ENCODE assay signal across 10 cellular contexts in the genomic region with DNA sequence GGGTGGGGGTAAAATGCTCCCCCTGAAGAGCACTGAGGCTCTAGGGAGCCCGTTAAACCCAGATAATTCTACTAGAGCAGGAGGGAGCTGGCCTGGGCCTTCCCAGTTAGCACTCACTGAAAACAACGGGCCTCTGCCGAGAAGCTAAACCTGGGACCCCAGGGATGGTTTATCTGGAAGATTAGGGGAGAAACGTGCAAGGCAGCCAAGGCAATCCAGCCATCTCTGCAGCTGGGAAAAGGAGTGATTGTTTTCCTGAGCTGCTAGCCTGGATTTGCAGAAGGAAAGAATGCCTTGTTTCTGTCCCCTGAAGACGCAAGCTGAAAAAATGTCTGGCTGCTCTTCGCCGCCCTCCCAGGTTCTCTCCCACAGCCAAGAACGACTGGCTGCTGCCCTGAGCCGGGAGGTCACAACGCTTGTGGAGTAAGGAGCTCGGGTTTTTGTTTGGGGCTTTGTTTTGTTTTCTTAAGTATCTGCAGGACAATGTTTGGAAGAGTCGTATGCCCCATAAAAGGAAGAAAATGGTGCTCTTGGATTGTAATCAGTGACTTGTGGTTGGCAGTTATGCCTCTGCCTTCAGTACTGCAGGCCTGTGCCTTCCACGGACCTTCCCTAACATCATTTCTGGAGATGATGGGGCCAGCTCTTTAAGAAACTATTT. TPM values are rescaled to one million over a fixed set of nuclear protein-coding genes. Genes with fewer than 3 reads are reported as not detected.
A peak's percentile ranks its signal among the peaks of the same experiment; 100 is the strongest.
DNase-seq lines count a peak whose midpoint lies in the region; ATAC-seq and TF ChIP-seq lines count a peak whose summit lies in the region.
"Had no signal": no experiment of that assay in that cellular context is flagged by ENCODE, and none has a peak within 500 bp of the region (broad histone marks: within the 10 kb centered on the region; RNA-seq: fewer than 3 reads in every experiment).

No MANE protein-coding gene starts in this region.

- H3K14ac ChIP-seq in IMR-90 (replicated peaks; ENCODE audit: low read depth, low read length) = peak overlapping the region; percentile 99

- H2BK5ac ChIP-seq in IMR-90 (ENCODE audit: low read depth, low read length, poor library complexity, severe bottlenecking) = peak overlapping the region; percentile 96

- H3K9ac ChIP-seq in IMR-90 (ENCODE audit: low read depth, low read length) = peak overlapping the region; percentile 82

- peaks cover 45% of the 10 kb centered on the region for H4K20me1 ChIP-seq in IMR-90 (ENCODE audit: insufficient read depth, low read length)

- H3K27me3 ChIP-seq in IMR-90 (ENCODE audit: control insufficient read depth, insufficient read depth, low read length) (no peaks in the 10 kb centered on the region), esophagus muscularis mucosa (no peaks in the 10 kb centered on the region), thoracic aorta (replicated peaks; ENCODE audit: insufficient read depth) (no peaks in the 10 kb centered on the region)

- H3K4me3 ChIP-seq in IMR-90 (ENCODE audit: insufficient read depth, low read depth, low read length) = no peak overlapping the region
- peak overlapping the region in 1 of 4 donors; percentile 7 for H3K4me3 ChIP-seq in esophagus muscularis mucosa
- H3K4me3 ChIP-seq in mucosa of descending colon = no peak overlapping the region
- H3K4me3 ChIP-seq in thoracic aorta = peak overlapping the region; percentile 41

- peak overlapping the region; percentile 74 for H2AFZ ChIP-seq in IMR-90 (replicated peaks; ENCODE audit: low read length, poor library complexity)

- TF ChIP-seq CTCF in IMR-90 (conservative IDR thresholded peaks at IDR 0.05; ENCODE audit: low read depth, low read length) = no peak
- TF ChIP-seq CTCF in esophagus muscularis mucosa (IDR thresholded peaks at IDR 0.05) = no peak
- no peak for TF ChIP-seq CTCF in mucosa of descending colon (IDR thresholded peaks at IDR 0.05)
- TF ChIP-seq CTCF in thoracic aorta (IDR thresholded peaks at IDR 0.05) = no peak

- peaks cover 64% of the 10 kb centered on the region for H3K4me1 ChIP-seq in IMR-90 (ENCODE audit: control insufficient read depth, insufficient read depth, low read length)
- peaks cover 88 to 100% (median 100%) of the 10 kb centered on the region in 4 donors for H3K4me1 ChIP-seq in esophagus muscularis mucosa
- peaks cover 5% of the 10 kb centered on the region for H3K4me1 ChIP-seq in mucosa of descending colon (ENCODE audit: low read depth)
- H3K4me1 ChIP-seq in thoracic aorta (ENCODE audit: control insufficient read depth in 1 of 2, low read depth in 2 of 2) = peaks cover 62 to 96% of the 10 kb centered on the region in 2 donors

- TF ChIP-seq POLR2A in IMR-90 (IDR thresholded peaks at IDR 0.05; ENCODE audit: low read depth, low read length) = peak; percentile 25; the same call in 1 of the 2 replicates
- TF ChIP-seq POLR2A in esophagus muscularis mucosa (IDR thresholded peaks at IDR 0.05; ENCODE audit: low read depth) = no peak

- H3K36me3 ChIP-seq in IMR-90 (ENCODE audit: control insufficient read depth, insufficient read depth, low read length) (peaks cover 14% of the 10 kb centered on the region), esophagus muscularis mucosa (peaks cover 0 to 14% (median 0%) of the 10 kb centered on the region in 4 donors), mucosa of descending colon (ENCODE audit: low read depth) (no peaks in the 10 kb centered on the region), thoracic aorta (no peaks in the 10 kb centered on the region)

- H4K5ac ChIP-seq in IMR-90 (ENCODE audit: low read depth, low read length) = peak overlapping the region; percentile 83

- BruUV-seq in IMR-90 (replicated peaks; lab: Mats Ljungman, UMichigan) = no TSS peak

- peak overlapping the region; percentile 94 for H2BK20ac ChIP-seq in IMR-90 (ENCODE audit: low read depth, low read length)

- H2AK5ac ChIP-seq in IMR-90 (ENCODE audit: low read depth, low read length) = peak overlapping the region; percentile 95

- no peaks in the 10 kb centered on the region for H3K9me3 ChIP-seq in IMR-90 (ENCODE audit: control insufficient read depth, insufficient read depth, low read length)
- H3K9me3 ChIP-seq in esophagus muscularis mucosa = no peaks in the 10 kb centered on the region
- no peaks in the 10 kb centered on the region for H3K9me3 ChIP-seq in mucosa of descending colon
- H3K9me3 ChIP-seq in thoracic aorta = no peaks in the 10 kb centered on the region

- peak; percentile 11 for TF ChIP-seq EP300 in esophagus muscularis mucosa (IDR thresholded peaks at IDR 0.05)

- TF ChIP-seq RAD21 in IMR-90 (IDR thresholded peaks at IDR 0.05; ENCODE audit: low read length) = no peak

- peak overlapping the region; percentile 56 for H3K4me2 ChIP-seq in IMR-90 (ENCODE audit: low read depth, low read length)

- H3K79me1 ChIP-seq in IMR-90 (ENCODE audit: low read depth in 1 of 2, low read length in 2 of 2) = peaks cover 40 to 97% of the 10 kb centered on the region in 2 experiments

- peak overlapping the region; percentile 98 for H2BK120ac ChIP-seq in IMR-90 (ENCODE audit: low read depth, low read length)

- 8% methylated on average over 5 of the region's 13 CpGs; no CpG with 5 or more reads in 1 of the 2 experiments for WGBS in IMR-90 (ENCODE audit: extremely low coverage in 2 of 2, insufficient read length in 1 of 2), 2 experiments
- WGBS in esophagus muscularis mucosa = 10% methylated on average over 13 of the region's 13 CpGs

- H2AK9ac ChIP-seq in IMR-90 (replicated peaks; ENCODE audit: low read depth, low read length, poor library complexity) = peak overlapping the region; percentile 81

- DNase-seq in IMR-90 = peak; percentile 75
- DNase-seq in esophagus muscularis mucosa (ENCODE audit: extremely low spot score) = no peak
- no peak for DNase-seq in mucosa of descending colon
- DNase-seq in thoracic aorta (ENCODE audit: low spot score) = no peak
- no peak for DNase-seq in SIG-M5 (lab: John Stamatoyannopoulos, UW)
- DNase-seq in NCI-H2081 treated with DMSO at 0.1 percent for 48 hours (lab: John Stamatoyannopoulos, UW) = no peak
- no peak for DNase-seq in activated CD4-positive, alpha-beta T cell treated with anti-CD3 and anti-CD28 coated beads for 1 hour
- DNase-seq: activated CD4-positive, alpha-beta T cell treated with anti-CD3 and anti-CD28 coated beads for 48 hours; OCI-M1 had no signal

- CTCF ChIA-PET in IMR-90 (lab: Yijun Ruan, JAX) = interaction anchor here (0.5 kb wide), 1 partner anchor 16 kb away, joined by 3 read pairs; no protein-coding TSS in a partner anchor

- peak overlapping the region; percentile 99 for H3K4ac ChIP-seq in IMR-90 (ENCODE audit: low read depth, low read length)

- intact Hi-C loops in IMR-90 (cut with micrococcal nuclease) = no loop called here
- intact Hi-C loops in esophagus muscularis mucosa (cut with DNase I) = no loop called here
- intact Hi-C loops in mucosa of descending colon (cut with DNase I, micrococcal nuclease) = no loop called here

- peak overlapping the region; percentile 95 to 96 for H4K8ac ChIP-seq in IMR-90 (ENCODE audit: low read depth in 2 of 2, low read length in 2 of 2)

- peak overlapping the region; percentile 88 for H3K23ac ChIP-seq in IMR-90 (ENCODE audit: low read depth, low read length)

- in situ Hi-C loops in IMR-90 (cut with MboI; ENCODE audit: low sequenced_read_pairs) = no loop called here

- H3K56ac ChIP-seq in IMR-90 (ENCODE audit: extremely low read depth, insufficient read depth, low read length) = peak overlapping the region; percentile 79

- ATAC-seq in IMR-90 (ENCODE audit: low read depth) = peak; percentile 18
- peak; percentile 6 for ATAC-seq in mucosa of descending colon
- ATAC-seq in thoracic aorta (ENCODE audit: insufficient number of reproducible peaks, low FRiP score, low read depth) = peak; percentile 1
- no peak for ATAC-seq in HG03342 (IDR thresholded peaks at IDR 0.05; ENCODE audit: unreplicated experiment)

- peak overlapping the region; percentile 99 for H4K91ac ChIP-seq in IMR-90 (ENCODE audit: insufficient read depth, low read depth, low read length)

- H2BK15ac ChIP-seq in IMR-90 (ENCODE audit: low read depth, low read length) = peak overlapping the region; percentile 87; the same call in 2 of the 3 replicates

- peaks cover 56% of the 10 kb centered on the region for H3K9me1 ChIP-seq in IMR-90 (ENCODE audit: insufficient read depth, low read length)

- peak overlapping the region; percentile 78 for H3K18ac ChIP-seq in IMR-90 (ENCODE audit: low read depth, low read length)

- H3K27ac ChIP-seq in IMR-90 (ENCODE audit: insufficient read depth, low read length) = peak overlapping the region; percentile 88
- peak overlapping the region; percentile 91 to 98 (median 92) for H3K27ac ChIP-seq in esophagus muscularis mucosa (replicated peaks in 1 of 4)
- H3K27ac ChIP-seq in thoracic aorta = peak overlapping the region; percentile 96

- dilution Hi-C loops in IMR-90 (cut with HindIII; ENCODE audit: low sequenced_read_pairs, unreplicated experiment) = no loop called here

- POLR2A ChIA-PET in IMR-90 (lab: Charles Lee; ENCODE audit: unreplicated experiment) = interaction anchor here (0.8 to 1.1 kb wide), 3 partner anchors 26 to 38 kb away, joined by 3 to 5 read pairs (median 4); partner anchors contain the start of gene COL4A1

TF ChIP-seq in IMR-90, 13 proteins besides CTCF, POLR2A, EP300 and RAD21 (continues in another document):
- TF ChIP-seq MAZ (IDR thresholded peaks at IDR 0.05; ENCODE audit: borderline replicate concordance, low read depth, low read length) = 0 out of 2 replicates have a peak, but pooled peaks have one; percentile 21

RNA-seq across cellular contexts. Expression of gene COL4A2, which starts 31.5 kb away (rescaled TPM):
- 90.7 and 97.5 TPM in 2 replicates for total RNA-seq in IMR-90 (2012; rRNA removed)
- 457 and 533 TPM in 2 replicates for polyA plus RNA-seq in IMR-90 (2012; rRNA removed)
- polyA plus RNA-seq in IMR-90 (2012; cell fraction: cytosol; rRNA removed) = 220 and 733 TPM in 2 replicates
- 553 and 1,147 TPM in 2 replicates for polyA plus RNA-seq in IMR-90 (2012; cell fraction: nucleus; rRNA removed; ENCODE audit: low replicate concordance)
- total RNA-seq in esophagus muscularis mucosa = 100 to 1,000 TPM; 419 to 931 (median 555) TPM
- 100 to 1,000 TPM in 1 of 3 donors, 10 to 100 TPM in 2; 33.5 to 389 (median 74.2) TPM for total RNA-seq in mucosa of descending colon
- 1,000 to 10,000 TPM in 1 of 2 donors, 100 to 1,000 TPM in 1; 999 to 1,135 TPM for total RNA-seq in thoracic aorta

RNA-seq across cellular contexts. Expression of gene COL4A1, which starts 31.6 kb away (rescaled TPM):
- total RNA-seq in IMR-90 (2012; rRNA removed) (230 and 263 TPM in 2 replicates), esophagus muscularis mucosa (100 to 1,000 TPM; 328 to 578 (median 405) TPM), mucosa of descending colon (100 to 1,000 TPM in 1 of 3 donors, 10 to 100 TPM in 2; 19.0 to 308 (median 61.9) TPM), thoracic aorta (100 to 1,000 TPM; 505 to 852 TPM)
- 301 and 337 TPM in 2 replicates for polyA plus RNA-seq in IMR-90 (2012; rRNA removed)
- polyA plus RNA-seq in IMR-90 (2012; cell fraction: cytosol; rRNA removed) = 173 and 272 TPM in 2 replicates
- polyA plus RNA-seq in IMR-90 (2012; cell fraction: nucleus; rRNA removed; ENCODE audit: low replicate concordance) = 217 and 287 TPM in 2 replicates
